ENCODE assay signal across 1 cellular context in genomic region chr17:64382184-64382583, GRCh38.
A peak's percentile ranks its signal among the peaks of the same experiment; 100 is the strongest.
TF ChIP-seq lines count a peak whose summit lies in the region.

No MANE protein-coding gene starts in this region.

TF ChIP-seq in K562, 482 proteins besides CTCF, POLR2A, EP300 and RAD21 (continued from another document):
- TF ChIP-seq ZNF592 (IDR thresholded peaks at IDR 0.05): no peak
- TF ChIP-seq ZNF586 (CRISPR knock-in tag; conservative IDR thresholded peaks at IDR 0.05): no peak
- TF ChIP-seq TARDBP (IDR thresholded peaks at IDR 0.05): no peak
- TF ChIP-seq PATZ1 (CRISPR knock-in tag; IDR thresholded peaks at IDR 0.05; ENCODE audit: borderline replicate concordance): no peak
- TF ChIP-seq NFE2 (IDR thresholded peaks at IDR 0.05; ENCODE audit: low read depth): no peak
- peak; percentile 95 for TF ChIP-seq RBM25 (IDR thresholded peaks at IDR 0.05; ENCODE audit: low read depth, low read length, severe bottlenecking)
- no peak for TF ChIP-seq FOXK2 (conservative IDR thresholded peaks at IDR 0.05 in 1 of 2, IDR thresholded peaks at IDR 0.05 in 1 of 2; ENCODE audit: low read depth in 2 of 2)
- no peak for TF ChIP-seq BCLAF1 (IDR thresholded peaks at IDR 0.05; ENCODE audit: borderline replicate concordance in 1 of 2, control insufficient read depth in 1 of 2, low read depth in 2 of 2, low read length in 1 of 2)
- no peak for TF ChIP-seq ZKSCAN1 (IDR thresholded peaks at IDR 0.05; ENCODE audit: low read depth, low read length)
- peak; percentile 52 to 53; a peak in 3 of 4 replicates for TF ChIP-seq KDM1A (IDR thresholded peaks at IDR 0.05)
- no peak for TF ChIP-seq GATAD2B (IDR thresholded peaks at IDR 0.05; ENCODE audit: borderline replicate concordance)
- no peak for TF ChIP-seq CBFA2T2 (conservative IDR thresholded peaks at IDR 0.05)
